In genomic region chr20:56974499-56975250, GRCh38 we compare ENCODE assay signal across 8 cellular contexts.
DNase-seq lines count a peak whose midpoint lies in the region; ATAC-seq and TF ChIP-seq lines count a peak whose summit lies in the region.

No MANE protein-coding gene starts in this region.

- TF ChIP-seq CTCF in cardiac fibroblast (IDR thresholded peaks at IDR 0.05; ENCODE audit: low read depth, low read length) = no peak

- peak; percentile 38 for DNase-seq in stimulated activated CD4-positive, alpha-beta T cell treated with anti-CD3 and anti-CD28 coated beads, Interleukin-15, amount 100 ng/mL, for 24 hours
- DNase-seq in stimulated activated CD4-positive, alpha-beta T cell treated with anti-CD3 and anti-CD28 coated beads, Interleukin-12 subunit alpha, Interleukin-12 subunit beta, amount 100 ng/mL, for 4 hours = no peak
- DNase-seq in NCI-H526 (lab: John Stamatoyannopoulos, UW) = peak; percentile 93 to 97
- peak; percentile 5 to 59 for DNase-seq in cardiac fibroblast (ENCODE audit: low read depth in 2 of 2)
- peak; percentile 38 to 53 for DNase-seq in lung microvascular endothelial cell (ENCODE audit: low read depth in 2 of 2)
- no peak for DNase-seq in activated T-cell treated with anti-CD3 and anti-CD28 coated beads for 4 hours

- ATAC-seq in HG02970 (IDR thresholded peaks at IDR 0.05; ENCODE audit: low FRiP score, unreplicated experiment) (no peak), HG03342 (IDR thresholded peaks at IDR 0.05; ENCODE audit: unreplicated experiment) (no peak)

- no peak overlapping the region for H3K4me3 ChIP-seq in cardiac fibroblast (replicated peaks in 1 of 2; ENCODE audit: low read depth in 2 of 2, low read length in 2 of 2)

Comparison
In these comparisons a context has a peak if more than half of its experiments do, and no peak if none do; other contexts are left out.
1. DNase-seq: peak in stimulated activated CD4-positive, alpha-beta T cell treated with anti-CD3 and anti-CD28 coated beads, Interleukin-15, amount 100 ng/mL, for 24 hours (single experiment), NCI-H526 (2 of 2), cardiac fibroblast (2 of 2) and lung microvascular endothelial cell (2 of 2); none in stimulated activated CD4-positive, alpha-beta T cell treated with anti-CD3 and anti-CD28 coated beads, Interleukin-12 subunit alpha, Interleukin-12 subunit beta, amount 100 ng/mL, for 4 hours (single experiment) and activated T-cell treated with anti-CD3 and anti-CD28 coated beads for 4 hours (single experiment).